In the genomic region with DNA sequence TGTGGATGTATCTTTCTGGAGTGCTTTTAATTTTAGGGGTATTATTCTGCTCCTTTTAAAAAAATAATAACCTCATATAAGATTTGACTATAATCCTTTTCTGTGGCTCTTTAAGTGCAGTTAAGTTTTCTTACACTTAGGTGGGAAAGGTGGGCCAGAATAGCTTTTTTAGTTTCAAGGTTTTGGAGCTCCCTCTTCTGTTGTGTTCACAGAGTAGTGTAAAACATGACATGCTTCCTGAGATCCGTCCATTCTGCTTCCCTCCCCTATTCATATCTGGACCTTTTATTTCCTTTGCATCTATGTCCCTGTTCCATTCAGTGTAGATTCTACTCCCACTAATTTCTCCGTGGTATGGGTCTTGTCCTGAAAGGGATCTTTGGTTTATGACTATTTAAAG, we compare ENCODE assay signal across 10 cellular contexts. TPM values are rescaled to one million over a fixed set of nuclear protein-coding genes. Genes with fewer than 3 reads are reported as not detected.
DNase-seq lines count a peak whose midpoint lies in the region; ATAC-seq lines count a peak whose summit lies in the region.
"Had no signal": no experiment of that assay in that cellular context is flagged by ENCODE, and none has a peak within 500 bp of the region (broad histone marks: within the 10 kb centered on the region; RNA-seq: fewer than 3 reads in every experiment).

No MANE protein-coding gene starts in this region.

- ATAC-seq in HG02884 (IDR thresholded peaks at IDR 0.05; ENCODE audit: unreplicated experiment) = no peak
- ATAC-seq: gastroesophageal sphincter had no signal

- H3K14ac ChIP-seq in mesenchymal stem cell (ENCODE audit: low read length in 2 of 2) = no peak overlapping the region

- H3K36me3 ChIP-seq in adipocyte (ENCODE audit: control insufficient read depth, insufficient read depth, low read length, severe bottlenecking) (no peaks in the 10 kb centered on the region), mesenchymal stem cell (ENCODE audit: control insufficient read depth in 1 of 2, insufficient read depth in 2 of 2, low read depth in 1 of 2, low read length in 2 of 2) (no peaks in the 10 kb centered on the region)
- H3K36me3 ChIP-seq: gastroesophageal sphincter had no signal

- H3K27me3 ChIP-seq in adipocyte (replicated peaks; ENCODE audit: control insufficient read depth, insufficient read depth, low read length) = no peaks in the 10 kb centered on the region
- no peaks in the 10 kb centered on the region for H3K27me3 ChIP-seq in mesenchymal stem cell (ENCODE audit: control insufficient read depth in 1 of 2, insufficient read depth in 1 of 2, low read length in 2 of 2)
- H3K27me3 ChIP-seq: gastroesophageal sphincter had no signal

- H4K91ac ChIP-seq in mesenchymal stem cell (ENCODE audit: low read length) = no peak overlapping the region

- no peak overlapping the region for H2BK5ac ChIP-seq in mesenchymal stem cell (ENCODE audit: low read depth, low read length, poor library complexity, severe bottlenecking)

- H4K8ac ChIP-seq in mesenchymal stem cell (ENCODE audit: low read length) = no peak overlapping the region

- H3K9ac ChIP-seq in adipocyte (ENCODE audit: low read length) (no peak overlapping the region), mesenchymal stem cell (ENCODE audit: low read length) (no peak overlapping the region)

- H3K18ac ChIP-seq in mesenchymal stem cell (ENCODE audit: low read depth in 1 of 2, low read length in 2 of 2) = no peak overlapping the region

- no peak overlapping the region for H3K4me2 ChIP-seq in mesenchymal stem cell (ENCODE audit: low read length, poor library complexity, severe bottlenecking)

- 0% methylated on average over 1 of the region's 2 CpGs for WGBS in mesenchymal stem cell

- no peak overlapping the region for H2AK5ac ChIP-seq in mesenchymal stem cell (ENCODE audit: low read length, severe bottlenecking)

- H3K79me1 ChIP-seq in mesenchymal stem cell (replicated peaks; ENCODE audit: low read length, poor library complexity, severe bottlenecking) = no peaks in the 10 kb centered on the region

- H2BK15ac ChIP-seq in mesenchymal stem cell (ENCODE audit: low read depth, poor library complexity, severe bottlenecking) = no peak overlapping the region

- H2AFZ ChIP-seq in mesenchymal stem cell (ENCODE audit: low read depth, low read length) = no peak overlapping the region

- H3K4me3 ChIP-seq in adipocyte (ENCODE audit: low read length) (no peak overlapping the region), mesenchymal stem cell (ENCODE audit: insufficient read depth in 1 of 2, low read depth in 1 of 2, low read length in 2 of 2) (no peak overlapping the region)
- H3K4me3 ChIP-seq: gastroesophageal sphincter had no signal

- H3K4me1 ChIP-seq in adipocyte (ENCODE audit: control insufficient read depth, insufficient read depth, low read length) = no peaks in the 10 kb centered on the region
- no peaks in the 10 kb centered on the region for H3K4me1 ChIP-seq in mesenchymal stem cell (ENCODE audit: control insufficient read depth, insufficient read depth, low read depth, low read length)
- H3K4me1 ChIP-seq: gastroesophageal sphincter had no signal

- H3K4ac ChIP-seq in mesenchymal stem cell (ENCODE audit: low read depth in 1 of 2, low read length in 2 of 2) = no peak overlapping the region

- H3K9me3 ChIP-seq in adipocyte (ENCODE audit: control insufficient read depth, low read length) (no peaks in the 10 kb centered on the region), mesenchymal stem cell (ENCODE audit: control insufficient read depth, low read length) (no peaks in the 10 kb centered on the region)
- H3K9me3 ChIP-seq: gastroesophageal sphincter had no signal

- no peak overlapping the region for H3K23ac ChIP-seq in mesenchymal stem cell (ENCODE audit: low read length in 2 of 2)

- DNase-seq in EL (peak; percentile 11), HT1080 (ENCODE audit: low read depth) (peak; percentile 52), adipocyte (ENCODE audit: low read depth) (peak; percentile 56), mesenchymal stem cell (peak; percentile 37), cerebellar nuclear complex (lab: John Stamatoyannopoulos, UW) (no peak), NCI-H2171 treated with DMSO at 0.1 percent for 48 hours (lab: John Stamatoyannopoulos, UW) (no peak)
- DNase-seq: activated CD4-positive, alpha-beta T cell treated with anti-CD3 and anti-CD28 coated beads for 1 hour; midbrain had no signal

- H3K27ac ChIP-seq in mesenchymal stem cell (ENCODE audit: low read length, poor library complexity, severe bottlenecking) = no peak overlapping the region
- H3K27ac ChIP-seq: gastroesophageal sphincter had no signal

- H2BK120ac ChIP-seq in mesenchymal stem cell (ENCODE audit: low read depth, low read length) = no peak overlapping the region

- no peak overlapping the region for H2BK12ac ChIP-seq in mesenchymal stem cell (ENCODE audit: low read length in 2 of 2)

RNA-seq across cellular contexts. Expression of a gene that starts 12.8 kb away (rescaled TPM):
- not detected in 2 replicates for total RNA-seq in HT1080 (2014; rRNA removed; shearing (Covaris generic))
- polyA plus RNA-seq in HT1080 (2015; cell fraction: cytosol; rRNA removed) = not detected in 2 replicates
- polyA plus RNA-seq in HT1080 (2015; cell fraction: nucleus; rRNA removed) = not detected in 2 replicates
- polyA plus RNA-seq in mesenchymal stem cell (2013, experiment 1 of 2) = 0.08 TPM
- polyA plus RNA-seq in mesenchymal stem cell (2013, experiment 2 of 2) = 0.12 TPM

RNA-seq across cellular contexts. Expression of a gene that starts 12.9 kb away (rescaled TPM):
- not detected in 2 replicates for total RNA-seq in HT1080 (2014; rRNA removed; shearing (Covaris generic))
- not detected in 2 replicates for polyA plus RNA-seq in HT1080 (2015; cell fraction: cytosol; rRNA removed)
- 0.19 TPM in 1 of 2 replicates, not detected in the other for polyA plus RNA-seq in HT1080 (2015; cell fraction: nucleus; rRNA removed)
- polyA plus RNA-seq in mesenchymal stem cell (2013, experiment 1 of 2) = 0.12 TPM
- 0.01 TPM for polyA plus RNA-seq in mesenchymal stem cell (2013, experiment 2 of 2)

RNA-seq across cellular contexts. Expression of a gene that starts 53.8 kb away (rescaled TPM):
- not detected in 2 replicates for total RNA-seq in HT1080 (2014; rRNA removed; shearing (Covaris generic))
- polyA plus RNA-seq in HT1080 (2015; cell fraction: cytosol; rRNA removed) = 0.25 TPM in 1 of 2 replicates, not detected in the other
- polyA plus RNA-seq in HT1080 (2015; cell fraction: nucleus; rRNA removed) = 0.11 and 1.3 TPM in 2 replicates
- polyA plus RNA-seq in mesenchymal stem cell (2013, experiment 1 of 2) = 8.2 TPM
- polyA plus RNA-seq in mesenchymal stem cell (2013, experiment 2 of 2) = 7.4 TPM

Comparison
In these comparisons a context has a peak if more than half of its experiments do, and no peak if none do; other contexts are left out.
1. DNase-seq: peak in EL (single experiment), HT1080 (single experiment), adipocyte (single experiment) and mesenchymal stem cell (single experiment); none in cerebellar nuclear complex (0 of 2) and NCI-H2171 treated with DMSO at 0.1 percent for 48 hours (single experiment).